Comparison of ENCODE assay signal across 13 cellular contexts in the genomic region with DNA sequence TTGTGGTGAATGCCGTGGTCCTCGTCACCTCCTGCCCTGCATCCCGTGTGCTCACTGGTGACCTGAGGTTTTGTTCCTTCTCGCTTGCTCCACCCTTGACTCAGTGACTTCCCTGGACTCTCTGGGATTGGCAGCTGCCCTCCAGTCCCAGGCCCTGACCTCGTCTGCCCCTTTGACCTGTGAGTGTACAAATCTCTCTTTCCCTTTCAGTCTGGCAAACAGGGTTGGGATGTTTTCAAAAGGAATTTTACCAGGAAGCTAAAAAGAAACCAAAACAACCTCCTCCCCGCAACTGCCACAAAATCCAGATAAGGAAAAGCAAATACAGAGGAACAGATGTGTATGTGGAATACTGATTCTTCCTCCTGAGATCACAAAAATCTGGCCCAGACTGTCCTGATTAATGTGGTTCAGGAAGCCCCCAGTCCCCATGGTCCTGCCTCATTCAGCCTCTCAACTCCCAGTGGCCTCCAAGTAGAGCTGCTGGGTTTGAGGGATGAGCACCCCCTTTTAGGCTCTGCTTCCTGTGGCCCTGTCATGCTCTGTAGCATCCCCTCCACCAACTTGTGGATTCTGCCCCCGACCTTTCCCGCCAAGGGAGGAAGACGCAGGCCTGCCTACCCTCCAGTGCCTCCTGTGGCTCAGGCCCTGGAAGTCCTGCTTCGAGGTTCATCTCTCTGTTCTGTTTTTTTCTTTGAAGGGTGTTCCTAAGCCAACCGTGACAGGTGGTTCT.
DNase-seq lines count a peak whose midpoint lies in the region; ATAC-seq lines count a peak whose summit lies in the region.
"Had no signal": no experiment of that assay in that cellular context is flagged by ENCODE, and none has a peak within 500 bp of the region (broad histone marks: within the 10 kb centered on the region; RNA-seq: fewer than 3 reads in every experiment).

No MANE protein-coding gene starts in this region.

- H3K27ac ChIP-seq in cingulate gyrus (ENCODE audit: low read depth, low read length) (peak overlapping the region; percentile 47), layer of hippocampus (ENCODE audit: low read depth, low read length) (peak overlapping the region; percentile 43), subcutaneous abdominal adipose tissue (ENCODE audit: low read depth, low read length) (peak overlapping the region; percentile 79)
- H3K27ac ChIP-seq: SJSA1 had no signal

- H3K9me3 Mint-ChIP-seq in effector memory CD8-positive, alpha-beta T cell: no peaks in the 10 kb centered on the region
- H3K9me3 Mint-ChIP-seq: CD8-positive, alpha-beta T cell; stimulated activated naive B cell treated with anti-CD40 and anti-IgM and Interleukin-4, amounts not matched to agents 10 μg/mL and 1 μg/mL and 100 μg/mL, for 72 hours had no signal

- H3K4me1 ChIP-seq in subcutaneous abdominal adipose tissue (ENCODE audit: control insufficient read depth in 5 of 5, insufficient read depth in 5 of 5, low read length in 5 of 5): peaks cover 3 to 82% (median 26%) of the 10 kb centered on the region in 5 donors

- no peaks in the 10 kb centered on the region for H3K27me3 ChIP-seq in layer of hippocampus (ENCODE audit: control insufficient read depth, insufficient read depth, low read length)
- H3K27me3 ChIP-seq in subcutaneous abdominal adipose tissue (ENCODE audit: control insufficient read depth in 5 of 5, insufficient read depth in 4 of 5, low read length in 5 of 5): no peaks in the 10 kb centered on the region
- H3K27me3 ChIP-seq: SJSA1 had no signal

- ATAC-seq in effector memory CD8-positive, alpha-beta T cell (replicated peaks): no peak
- ATAC-seq: CD8-positive, alpha-beta T cell; stimulated activated naive B cell treated with anti-CD40 and anti-IgM and Interleukin-4, amounts not matched to agents 10 μg/mL and 1 μg/mL and 100 μg/mL, for 72 hours had no signal

- no peaks in the 10 kb centered on the region for H3K36me3 Mint-ChIP-seq in effector memory CD8-positive, alpha-beta T cell (ENCODE audit: insufficient read depth)
- H3K36me3 Mint-ChIP-seq: CD8-positive, alpha-beta T cell; stimulated activated naive B cell treated with anti-CD40 and anti-IgM and Interleukin-4, amounts not matched to agents 10 μg/mL and 1 μg/mL and 100 μg/mL, for 72 hours had no signal

- no peak overlapping the region for H3K4me3 Mint-ChIP-seq in effector memory CD8-positive, alpha-beta T cell
- H3K4me3 Mint-ChIP-seq: CD8-positive, alpha-beta T cell; stimulated activated naive B cell treated with anti-CD40 and anti-IgM and Interleukin-4, amounts not matched to agents 10 μg/mL and 1 μg/mL and 100 μg/mL, for 72 hours had no signal

- peak; percentile 74 for DNase-seq in NCI-H2171 treated with DMSO at 0.1 percent for 48 hours (lab: John Stamatoyannopoulos, UW)
- DNase-seq in iPS-NIHi7 (ENCODE audit: extremely low spot score): no peak
- DNase-seq in effector memory CD8-positive, alpha-beta T cell: no peak
- DNase-seq in DMS53 treated with DMSO at 0.1 percent for 48 hours (lab: John Stamatoyannopoulos, UW; ENCODE audit: unreplicated experiment): no peak
- DNase-seq: CD8-positive, alpha-beta T cell; NCI-H1092; NCI-H82; nucleus accumbens; stimulated activated naive B cell treated with anti-CD40 and anti-IgM and Interleukin-4, amounts not matched to agents 10 μg/mL and 1 μg/mL and 100 μg/mL, for 72 hours had no signal

- peak overlapping the region in 1 of 5 donors; percentile 36 for H3K4me3 ChIP-seq in subcutaneous abdominal adipose tissue (ENCODE audit: low read depth in 1 of 5, low read length in 5 of 5)
- H3K4me3 ChIP-seq: SJSA1 had no signal

- H3K9ac ChIP-seq in subcutaneous abdominal adipose tissue (ENCODE audit: low read length in 5 of 5): peak overlapping the region in 3 of 5 donors; percentile 31 to 48 (median 40)

- H3K27me3 Mint-ChIP-seq in effector memory CD8-positive, alpha-beta T cell: peaks cover 23 to 65% of the 10 kb centered on the region in 2 donors

- peak overlapping the region in 1 of 2 donors; percentile 73 for H3K27ac Mint-ChIP-seq in effector memory CD8-positive, alpha-beta T cell
- H3K27ac Mint-ChIP-seq: CD8-positive, alpha-beta T cell; stimulated activated naive B cell treated with anti-CD40 and anti-IgM and Interleukin-4, amounts not matched to agents 10 μg/mL and 1 μg/mL and 100 μg/mL, for 72 hours had no signal

- H3K36me3 ChIP-seq in subcutaneous abdominal adipose tissue (ENCODE audit: control insufficient read depth in 5 of 5, insufficient read depth in 5 of 5, low read length in 5 of 5): peaks cover 0 to 22% (median 21%) of the 10 kb centered on the region in 5 donors
- H3K36me3 ChIP-seq: SJSA1 had no signal

- peaks cover 2 to 7% of the 10 kb centered on the region in 2 donors for H3K4me1 Mint-ChIP-seq in effector memory CD8-positive, alpha-beta T cell (ENCODE audit: low read depth in 2 of 2)

- H3K9me3 ChIP-seq in subcutaneous abdominal adipose tissue (ENCODE audit: control insufficient read depth in 5 of 5, low read length in 5 of 5): no peaks in the 10 kb centered on the region
- H3K9me3 ChIP-seq: SJSA1 had no signal
